8 cellular contexts compared by ENCODE assay signal in the genomic region with DNA sequence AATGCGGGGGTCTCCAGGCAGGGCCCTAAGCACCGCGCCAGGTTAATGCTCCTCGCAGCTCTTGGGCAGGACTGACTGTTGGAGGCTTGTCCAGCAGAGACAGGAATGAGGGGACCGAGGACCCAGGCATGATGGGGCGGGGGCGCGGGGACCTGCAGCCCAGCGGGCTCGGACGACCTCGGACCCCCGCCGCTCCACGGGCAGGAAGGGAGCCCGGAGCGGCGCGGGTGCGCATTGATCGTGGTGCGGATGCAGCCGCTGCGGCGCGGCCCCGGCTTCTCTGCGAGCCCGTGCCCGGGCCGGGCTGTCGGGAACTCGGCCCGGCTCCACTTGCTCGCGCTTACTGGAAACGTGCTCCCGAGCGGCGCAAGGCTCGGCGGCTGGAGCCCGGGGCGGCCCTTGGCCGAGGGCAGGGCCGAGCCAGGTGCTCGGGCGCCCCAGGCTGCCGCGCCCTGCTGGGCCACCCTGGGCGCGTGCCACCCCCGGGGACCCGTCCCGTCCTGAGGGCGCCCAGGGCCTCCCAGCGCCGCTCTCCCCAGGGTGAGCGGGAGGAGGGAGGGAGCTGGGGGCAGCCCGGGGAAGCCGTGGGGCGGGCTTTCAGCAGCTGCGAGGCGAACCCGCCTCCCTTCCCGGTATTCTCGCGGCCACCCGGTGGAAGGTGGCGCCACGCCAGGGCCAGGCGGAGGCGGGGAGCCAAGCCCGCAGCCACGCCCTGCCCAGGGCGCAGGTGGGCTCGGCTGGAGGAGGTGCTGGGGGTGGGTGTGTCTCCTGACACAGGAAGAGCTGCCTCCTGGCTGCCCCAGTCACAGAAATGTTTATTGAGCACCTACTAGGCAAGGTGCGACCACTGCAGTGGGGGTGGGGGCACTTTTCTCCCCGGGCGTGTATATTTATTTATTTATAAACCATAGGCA. TPM values are rescaled to one million over a fixed set of nuclear protein-coding genes. Genes with fewer than 3 reads are reported as not detected.
DNase-seq lines count a peak whose midpoint lies in the region; ATAC-seq and TF ChIP-seq lines count a peak whose summit lies in the region.

No MANE protein-coding gene starts in this region.

- H3K27me3 Mint-ChIP-seq in CD8-positive, alpha-beta memory T cell: no peaks in the 10 kb centered on the region
- peaks cover 1% of the 10 kb centered on the region for H3K27me3 Mint-ChIP-seq in endodermal cell (ENCODE audit: insufficient read depth)

- H3K27ac ChIP-seq in CD8-positive, alpha-beta memory T cell (ENCODE audit: low read depth, low read length): no peak overlapping the region
- H3K27ac ChIP-seq in endodermal cell (ENCODE audit: low read depth, low read length): no peak overlapping the region

- peak overlapping the region in 7 of 8 donors; percentile 32 to 74 (median 63) for H3K27ac Mint-ChIP-seq in CD8-positive, alpha-beta memory T cell
- peak overlapping the region; percentile 74 for H3K27ac Mint-ChIP-seq in endodermal cell

- no peaks in the 10 kb centered on the region for H3K36me3 Mint-ChIP-seq in CD8-positive, alpha-beta memory T cell
- no peaks in the 10 kb centered on the region for H3K36me3 Mint-ChIP-seq in endodermal cell (ENCODE audit: low read depth)

- peak overlapping the region; percentile 58 to 91 (median 71) for H3K4me3 Mint-ChIP-seq in CD8-positive, alpha-beta memory T cell
- H3K4me3 Mint-ChIP-seq in endodermal cell: peak overlapping the region; percentile 57

- peak overlapping the region; percentile 26 for H3K4me3 ChIP-seq in CD8-positive, alpha-beta memory T cell (ENCODE audit: low read length)
- peak overlapping the region; percentile 66 for H3K4me3 ChIP-seq in endodermal cell (ENCODE audit: low read length)

- H3K9me3 Mint-ChIP-seq in CD8-positive, alpha-beta memory T cell: no peaks in the 10 kb centered on the region
- no peaks in the 10 kb centered on the region for H3K9me3 Mint-ChIP-seq in endodermal cell

- no peaks in the 10 kb centered on the region for H3K27me3 ChIP-seq in CD8-positive, alpha-beta memory T cell (ENCODE audit: insufficient read depth, low read length, poor library complexity, severe bottlenecking)
- H3K27me3 ChIP-seq in endodermal cell (ENCODE audit: control insufficient read depth, insufficient read depth, low read length, poor library complexity, severe bottlenecking): peaks cover 4% of the 10 kb centered on the region

- no peaks in the 10 kb centered on the region for H3K36me3 ChIP-seq in CD8-positive, alpha-beta memory T cell (ENCODE audit: insufficient read depth, low read length)
- H3K36me3 ChIP-seq in endodermal cell (ENCODE audit: control insufficient read depth, insufficient read depth, low read length): no peaks in the 10 kb centered on the region

- H3K9ac ChIP-seq in endodermal cell (ENCODE audit: extremely low read depth, low read length, poor library complexity, severe bottlenecking): peak overlapping the region; percentile 15

- TF ChIP-seq CTCF in endodermal cell (conservative IDR thresholded peaks at IDR 0.05): no peak

- no peaks in the 10 kb centered on the region for H3K9me3 ChIP-seq in CD8-positive, alpha-beta memory T cell (ENCODE audit: low read length)
- no peaks in the 10 kb centered on the region for H3K9me3 ChIP-seq in endodermal cell (ENCODE audit: control insufficient read depth, low read length)

- peaks cover 28 to 43% (median 30%) of the 10 kb centered on the region in 3 donors for H3K4me1 Mint-ChIP-seq in CD8-positive, alpha-beta memory T cell
- peaks cover 39% of the 10 kb centered on the region for H3K4me1 Mint-ChIP-seq in endodermal cell

- H3K4me1 ChIP-seq in CD8-positive, alpha-beta memory T cell (ENCODE audit: insufficient read depth, low read length): peaks cover 36% of the 10 kb centered on the region
- H3K4me1 ChIP-seq in endodermal cell (ENCODE audit: control insufficient read depth, insufficient read depth, low read length): peaks cover 14% of the 10 kb centered on the region

- ATAC-seq in HG02642 (IDR thresholded peaks at IDR 0.05; ENCODE audit: poor library complexity, unreplicated experiment) (peak; percentile 35), HG02759 (IDR thresholded peaks at IDR 0.05; ENCODE audit: unreplicated experiment) (no peak)

- 6 to 7% methylated on average over 38 to 78 of the region's 80 CpGs for WGBS in endodermal cell (ENCODE audit: insufficient coverage in 1 of 2, insufficient read length in 1 of 2), 2 experiments

- DNase-seq in CD8-positive, alpha-beta memory T cell: peak; percentile 45 to 76 (median 69)
- peak; percentile 73 for DNase-seq in NCI-H526 treated with DMSO at 0.1 percent for 48 hours (lab: John Stamatoyannopoulos, UW)
- DNase-seq in activated CD8-positive, alpha-beta memory T cell treated with anti-CD3 and anti-CD28 coated beads for 24 hours: peak; percentile 84
- peak; percentile 98 for DNase-seq in endodermal cell
- DNase-seq in mucosa of gallbladder (ENCODE audit: low spot score): peak; percentile 78
- peak; percentile 53 to 54 for DNase-seq in stimulated activated CD8-positive, alpha-beta memory T cell treated with anti-CD3 and anti-CD28 coated beads, Interleukin-7, amount 100 ng/mL, for 1 hour (ENCODE audit: low read depth in 2 of 2)

- CTCF ChIA-PET in CD8-positive, alpha-beta memory T cell (lab: Charles Lee): interaction anchor here (1.0 to 2.9 kb wide), 7 partner anchors 9 to 50 kb away, joined by 3 to 10 read pairs (median 4); no protein-coding TSS in a partner anchor

- POLR2A ChIA-PET in CD8-positive, alpha-beta memory T cell (lab: Charles Lee): interaction anchor here (0.8 to 1.2 kb wide), 3 partner anchors 30 to 356 kb away, joined by 3 to 4 read pairs (median 4); partner anchors contain the start of gene TMC8

RNA-seq across cellular contexts. Expression of gene SOCS3, which starts 45.9 kb away (rescaled TPM):
- 10 to 100 TPM; 26.9 to 27.4 TPM for total RNA-seq in CD8-positive, alpha-beta memory T cell
- 38.9 TPM for polyA plus RNA-seq in CD8-positive, alpha-beta memory T cell
- total RNA-seq in endodermal cell (10 to 100 TPM; 54.2 to 75.3 TPM), mucosa of gallbladder (11.9 TPM)
- 15.1 TPM for polyA plus RNA-seq in endodermal cell (2013, experiment 1 of 2)
- 19.8 TPM for polyA plus RNA-seq in endodermal cell (2013, experiment 2 of 2)
